Comparison of ENCODE assay signal across 18 cellular contexts in the genomic region with DNA sequence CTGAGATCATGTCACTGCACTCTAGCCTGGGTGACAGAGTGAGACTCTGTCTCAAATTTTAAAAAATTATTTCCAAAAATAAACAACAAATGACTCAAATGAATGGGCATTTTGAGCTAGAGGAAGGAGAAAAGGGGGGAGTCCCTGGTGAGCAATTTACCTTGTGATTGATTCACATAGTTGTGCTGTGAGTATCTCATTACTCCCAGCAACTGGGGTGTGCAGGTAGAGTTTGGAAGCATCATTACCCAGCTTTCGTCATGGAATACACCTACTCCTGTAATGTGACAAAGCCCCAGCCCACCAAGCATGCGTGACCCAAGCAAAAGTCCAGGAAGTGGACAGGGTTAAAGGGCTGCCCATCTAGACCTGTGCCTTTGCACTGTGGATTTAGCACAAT. TPM values are rescaled to one million over a fixed set of nuclear protein-coding genes. Genes with fewer than 3 reads are reported as not detected.
A peak's percentile ranks its signal among the peaks of the same experiment; 100 is the strongest.
DNase-seq lines count a peak whose midpoint lies in the region; ATAC-seq and TF ChIP-seq lines count a peak whose summit lies in the region.
"Had no signal": no experiment of that assay in that cellular context is flagged by ENCODE, and none has a peak within 500 bp of the region (broad histone marks: within the 10 kb centered on the region; RNA-seq: fewer than 3 reads in every experiment).

No MANE protein-coding gene starts in this region.

- H3K9ac ChIP-seq in PC-3 (ENCODE audit: low read length), result no peak overlapping the region

- DNase-seq in Caki2 (ENCODE audit: low read depth) (peak; percentile 92), GM10266 (ENCODE audit: extremely low spot score) (peak; percentile 55), PC-3 (peak; percentile 76), glomerular visceral epithelial cell (ENCODE audit: extremely low spot score) (peak; percentile 61), lower lobe of right lung (no peak), T-helper 2 cell (no peak)
- DNase-seq: C1 segment of cervical spinal cord, heart left ventricle, kidney, NCI-H1930, NCI-H526 treated with DMSO at 0.1 percent for 48 hours, Peyer's patch, small intestine, WERI-Rb-1 had no signal

- H3K27me3 ChIP-seq in PC-3 (ENCODE audit: low read length) (no peaks in the 10 kb centered on the region), lower lobe of right lung (ENCODE audit: low read depth) (no peaks in the 10 kb centered on the region)
- H3K27me3 ChIP-seq: Peyer's patch had no signal

- no peaks in the 10 kb centered on the region for H3K79me2 ChIP-seq in PC-3 (ENCODE audit: low read length)

- H2AFZ ChIP-seq in PC-3 (ENCODE audit: low read length), result no peak overlapping the region; the same call in 1 of the 2 replicates

- ATAC-seq in PC-3, result peak; percentile 47
- ATAC-seq in HG02852 (IDR thresholded peaks at IDR 0.05; ENCODE audit: unreplicated experiment), result no peak
- ATAC-seq in lower lobe of right lung, result no peak

- no TSS peak for BruUV-seq in PC-3 (replicated peaks; lab: Mats Ljungman, UMichigan)

- H3K27ac ChIP-seq in PC-3 (ENCODE audit: low read length) (peak overlapping the region; percentile 54), lower lobe of right lung (no peak overlapping the region)
- H3K27ac ChIP-seq: Peyer's patch, WERI-Rb-1 had no signal

- H3K9me2 ChIP-seq in PC-3 (replicated peaks; ENCODE audit: low read length), result no peaks in the 10 kb centered on the region

- in situ Hi-C loops in Caki2 (cut with HindIII; ENCODE audit: low pct_unique_long_range_greater_than_20kb, low sequenced_read_pairs), result no loop called here

- no peaks in the 10 kb centered on the region for H3F3A ChIP-seq in PC-3 (ENCODE audit: low read length, unreplicated experiment)

- H3K4me2 ChIP-seq in PC-3 (ENCODE audit: low read length), result no peak overlapping the region

- no peaks in the 10 kb centered on the region for H4K20me1 ChIP-seq in PC-3 (ENCODE audit: low read length)

- POLR2A ChIA-PET in PC-3 (lab: Charles Lee; ENCODE audit: unreplicated experiment), result interaction anchor here (0.6 kb wide), 2 partner anchors 78 to 89 kb away, joined by 3 to 4 read pairs; no protein-coding TSS in a partner anchor

- CTCF ChIA-PET in PC-3 (lab: Charles Lee), result interaction anchor here (0.7 kb wide), 1 partner anchor 67 kb away, joined by 3 read pairs; no protein-coding TSS in a partner anchor

- H3K36me3 ChIP-seq in PC-3 (ENCODE audit: low read depth, low read length) (no peaks in the 10 kb centered on the region), lower lobe of right lung (no peaks in the 10 kb centered on the region)
- H3K36me3 ChIP-seq: heart left ventricle, Peyer's patch, WERI-Rb-1 had no signal

- TF ChIP-seq CTCF in GM10266 (IDR thresholded peaks at IDR 0.05; ENCODE audit: control insufficient read depth, insufficient read depth, low read depth, missing control alignments) (no peak), PC-3 (conservative IDR thresholded peaks at IDR 0.05; ENCODE audit: low read depth, low read length) (no peak), lower lobe of right lung (IDR thresholded peaks at IDR 0.05) (no peak)

- H3K4me3 ChIP-seq in PC-3 (ENCODE audit: low read length) (no peak overlapping the region), lower lobe of right lung (no peak overlapping the region)
- H3K4me3 ChIP-seq: heart left ventricle, Peyer's patch had no signal

- H3K9me3 ChIP-seq in PC-3 (ENCODE audit: low read length), result no peaks in the 10 kb centered on the region
- no peaks in the 10 kb centered on the region for H3K9me3 ChIP-seq in lower lobe of right lung
- H3K9me3 ChIP-seq: heart left ventricle, Peyer's patch had no signal

- intact Hi-C loops in PC-3 (cut with micrococcal nuclease), result no loop called here
- intact Hi-C loops in lower lobe of right lung (cut with DNase I), result no loop called here

- H3K4me1 ChIP-seq in PC-3 (ENCODE audit: insufficient read depth, low read length) (peaks cover 38% of the 10 kb centered on the region), lower lobe of right lung (peaks cover 8% of the 10 kb centered on the region)
- H3K4me1 ChIP-seq: Peyer's patch had no signal

RNA-seq across cellular contexts. Expression of a gene that starts 6.0 kb away (rescaled TPM):
- total RNA-seq in Caki2 (2014; rRNA removed; shearing (Covaris generic); ENCODE audit: low replicate concordance), result not detected in 2 replicates
- 0.06 TPM in 1 of 2 replicates, not detected in the other for total RNA-seq in PC-3 (2014; rRNA removed)
- total RNA-seq in lower lobe of right lung, result not detected
- total RNA-seq: HT-29, kidney, mucosa of gallbladder, osteoblast, Peyer's patch had no signal

RNA-seq across cellular contexts. Expression of a gene that starts 20.8 kb away (rescaled TPM):
- total RNA-seq in Caki2 (2014; rRNA removed; shearing (Covaris generic); ENCODE audit: low replicate concordance), result not detected in 2 replicates
- total RNA-seq in PC-3 (2014; rRNA removed), result not detected in 2 replicates
- total RNA-seq in lower lobe of right lung, result 3.8 TPM
- total RNA-seq: heart left ventricle, HT-29, kidney, osteoblast, Peyer's patch had no signal

Comparison
In these comparisons a context has a peak if more than half of its experiments do, and no peak if none do; other contexts are left out.
1. DNase-seq: peak in Caki2 (single experiment), GM10266 (single experiment), PC-3 (single experiment) and glomerular visceral epithelial cell (single experiment); none in lower lobe of right lung (single experiment) and T-helper 2 cell (0 of 5).